Comparison of ENCODE assay signal across 13 cellular contexts in genomic region chr10:112360308-112361270, GRCh38. TPM values are rescaled to one million over a fixed set of nuclear protein-coding genes. Genes with fewer than 3 reads are reported as not detected.
DNase-seq lines count a peak whose midpoint lies in the region; ATAC-seq, FAIRE-seq and TF ChIP-seq lines count a peak whose summit lies in the region.
"Had no signal": no experiment of that assay in that cellular context is flagged by ENCODE, and none has a peak within 500 bp of the region (broad histone marks: within the 10 kb centered on the region; RNA-seq: fewer than 3 reads in every experiment).

No MANE protein-coding gene starts in this region.

- H3K9ac ChIP-seq in astrocyte (ENCODE audit: low read length) = no peak overlapping the region

- no peak overlapping the region for H3K27ac ChIP-seq in astrocyte (ENCODE audit: low read depth, low read length)

- H3K9me3 ChIP-seq in astrocyte (ENCODE audit: insufficient read depth, low read depth, low read length) = no peaks in the 10 kb centered on the region

- CTCF ChIA-PET in activated naive CD4-positive, alpha-beta T cell treated with anti-CD3 and anti-CD28 coated beads, Interleukin-2, amount 10 ng/mL, durations not matched to agents 7 days and 5 days (lab: Charles Lee) = no interaction called here

- peaks cover 11% of the 10 kb centered on the region for H3K4me1 Mint-ChIP-seq in astrocyte (ENCODE audit: low read depth, unreplicated experiment)
- no peaks in the 10 kb centered on the region for H3K4me1 Mint-ChIP-seq in activated naive CD4-positive, alpha-beta T cell treated with anti-CD3 and anti-CD28 coated beads, Interleukin-2, amount 10 ng/mL, durations not matched to agents 7 days and 5 days

- ATAC-seq in left ventricle myocardium superior = peak; percentile 79

- H3K9me3 Mint-ChIP-seq in astrocyte (ENCODE audit: unreplicated experiment) = no peaks in the 10 kb centered on the region
- no peaks in the 10 kb centered on the region for H3K9me3 Mint-ChIP-seq in activated naive CD4-positive, alpha-beta T cell treated with anti-CD3 and anti-CD28 coated beads, Interleukin-2, amount 10 ng/mL, durations not matched to agents 7 days and 5 days

- H3K27me3 Mint-ChIP-seq in astrocyte (ENCODE audit: low read depth, unreplicated experiment) = no peaks in the 10 kb centered on the region
- H3K27me3 Mint-ChIP-seq in activated naive CD4-positive, alpha-beta T cell treated with anti-CD3 and anti-CD28 coated beads, Interleukin-2, amount 10 ng/mL, durations not matched to agents 7 days and 5 days = peaks cover 11% of the 10 kb centered on the region

- TF ChIP-seq CTCF in astrocyte (IDR thresholded peaks at IDR 0.05; ENCODE audit: insufficient read depth, low read depth, low read length) (no peak), retinal pigment epithelial cell (conservative IDR thresholded peaks at IDR 0.05; ENCODE audit: low read depth, low read length) (no peak)

- DNase-seq in ELF-1 (ENCODE audit: low read depth, low spot score) (peak; percentile 19), astrocyte (ENCODE audit: low read depth) (peak; percentile 30), left ventricle myocardium superior (peak; percentile 71), retinal pigment epithelial cell (ENCODE audit: low read depth) (peak; percentile 30), SKM-1 treated with dmso at 0.1 percent for 144 hours (lab: John Stamatoyannopoulos, UW; ENCODE audit: unreplicated experiment) (no peak), hepatic stellate cell (ENCODE audit: low spot score) (no peak), COLO829 (ENCODE audit: low spot score) (no peak)
- DNase-seq in activated naive CD4-positive, alpha-beta T cell treated with anti-CD3 and anti-CD28 coated beads, Interleukin-2, amount 10 ng/mL, durations not matched to agents 7 days and 5 days = no peak
- DNase-seq: activated CD4-positive, CD25-positive, alpha-beta regulatory T cell; activated naive CD4-positive, alpha-beta T cell; C1 segment of cervical spinal cord had no signal

- H4K20me1 ChIP-seq in astrocyte (ENCODE audit: insufficient read depth, low read length) = no peaks in the 10 kb centered on the region

- H3K4me2 ChIP-seq in astrocyte (ENCODE audit: low read length) = no peak overlapping the region

- H3K27ac Mint-ChIP-seq in astrocyte (ENCODE audit: unreplicated experiment) = peak overlapping the region; percentile 2
- no peak overlapping the region for H3K27ac Mint-ChIP-seq in activated naive CD4-positive, alpha-beta T cell treated with anti-CD3 and anti-CD28 coated beads, Interleukin-2, amount 10 ng/mL, durations not matched to agents 7 days and 5 days

- FAIRE-seq in astrocyte (lab: Jason Lieb, UNC) = no peak
- FAIRE-seq: GM12891 had no signal

- H3K79me2 ChIP-seq in astrocyte (ENCODE audit: insufficient read depth, low read length) = no peaks in the 10 kb centered on the region

- no peaks in the 10 kb centered on the region for H3K36me3 ChIP-seq in astrocyte (ENCODE audit: insufficient read depth, low read length)

- H3K4me3 Mint-ChIP-seq in astrocyte (ENCODE audit: unreplicated experiment) = no peak overlapping the region
- no peak overlapping the region for H3K4me3 Mint-ChIP-seq in activated naive CD4-positive, alpha-beta T cell treated with anti-CD3 and anti-CD28 coated beads, Interleukin-2, amount 10 ng/mL, durations not matched to agents 7 days and 5 days

- intact Hi-C loops in left ventricle myocardium superior (cut with micrococcal nuclease) = no loop called here

- no peak overlapping the region for H2AFZ ChIP-seq in astrocyte (ENCODE audit: low read depth, low read length)

- no peaks in the 10 kb centered on the region for H3K27me3 ChIP-seq in astrocyte (ENCODE audit: insufficient read depth, low read length)

- H3K4me3 ChIP-seq in astrocyte (ENCODE audit: insufficient read depth, low read depth, low read length) (no peak overlapping the region), retinal pigment epithelial cell (ENCODE audit: low read length) (no peak overlapping the region)
- H3K4me3 ChIP-seq: skin epidermis had no signal

- no peaks in the 10 kb centered on the region for H3K36me3 Mint-ChIP-seq in astrocyte (ENCODE audit: low read depth, unreplicated experiment)
- no peaks in the 10 kb centered on the region for H3K36me3 Mint-ChIP-seq in activated naive CD4-positive, alpha-beta T cell treated with anti-CD3 and anti-CD28 coated beads, Interleukin-2, amount 10 ng/mL, durations not matched to agents 7 days and 5 days

- H3K4me1 ChIP-seq in astrocyte (ENCODE audit: insufficient read depth, low read length) = peaks cover 4% of the 10 kb centered on the region

RNA-seq across cellular contexts. Expression of gene ACSL5, which starts 13.3 kb away (rescaled TPM):
- total RNA-seq in astrocyte (0.68 and 0.79 TPM in 2 replicates), left ventricle myocardium superior (6.3 TPM)

Comparison
In these comparisons a context has a peak if more than half of its experiments do, and no peak if none do; other contexts are left out.
1. DNase-seq: peak in ELF-1 (single experiment), astrocyte (single experiment), left ventricle myocardium superior (single experiment) and retinal pigment epithelial cell (single experiment); none in SKM-1 treated with dmso at 0.1 percent for 144 hours (single experiment), activated naive CD4-positive, alpha-beta T cell treated with anti-CD3 and anti-CD28 coated beads, Interleukin-2, amount 10 ng/mL, durations not matched to agents 7 days and 5 days (single experiment), hepatic stellate cell (single experiment) and COLO829 (single experiment).